Comparison of ENCODE assay signal across 25 cellular contexts in genomic region chr10:14852236-14852635, GRCh38. TPM values are rescaled to one million over a fixed set of nuclear protein-coding genes. Genes with fewer than 3 reads are reported as not detected.
A peak's percentile ranks its signal among the peaks of the same experiment; 100 is the strongest.
DNase-seq lines count a peak whose midpoint lies in the region; ATAC-seq, FAIRE-seq and TF ChIP-seq lines count a peak whose summit lies in the region.
"Had no signal": no experiment of that assay in that cellular context is flagged by ENCODE, and none has a peak within 500 bp of the region (broad histone marks: within the 10 kb centered on the region; RNA-seq: fewer than 3 reads in every experiment).

No MANE protein-coding gene starts in this region.

- H3K9me1 ChIP-seq in K562 (ENCODE audit: control insufficient read depth, insufficient read depth, low read length) = no peaks in the 10 kb centered on the region

- H3K36me3 Mint-ChIP-seq in stimulated activated memory B cell treated with anti-CD40 and anti-IgM and Interleukin-4, amounts not matched to agents 10 μg/mL and 1 μg/mL and 100 μg/mL, for 72 hours = peaks cover 47% of the 10 kb centered on the region

- CTCF ChIA-PET in K562 (lab: Yijun Ruan, JAX; ENCODE audit: low intra/inter-chr PET ratio) = no interaction called here

- H3K27me3 Mint-ChIP-seq in stimulated activated memory B cell treated with anti-CD40 and anti-IgM and Interleukin-4, amounts not matched to agents 10 μg/mL and 1 μg/mL and 100 μg/mL, for 72 hours = no peaks in the 10 kb centered on the region
- H3K27me3 Mint-ChIP-seq: B cell; CD4-positive, alpha-beta T cell had no signal

- no peaks in the 10 kb centered on the region for H3K4me1 Mint-ChIP-seq in stimulated activated memory B cell treated with anti-CD40 and anti-IgM and Interleukin-4, amounts not matched to agents 10 μg/mL and 1 μg/mL and 100 μg/mL, for 72 hours
- H3K4me1 Mint-ChIP-seq: B cell had no signal

- TF ChIP-seq POLR2A in K562 (conservative IDR thresholded peaks at IDR 0.05) = no peak
- no peak for TF ChIP-seq POLR2A in upper lobe of left lung (IDR thresholded peaks at IDR 0.05)

- no peak for TF ChIP-seq CTCF in K562 (IDR thresholded peaks at IDR 0.05 in 2 of 3, conservative IDR thresholded peaks at IDR 0.05 in 1 of 3; ENCODE audit: insufficient read depth in 2 of 3, low read depth in 1 of 3, low read length in 3 of 3)
- no peak for TF ChIP-seq CTCF in fibroblast of villous mesenchyme (IDR thresholded peaks at IDR 0.05; ENCODE audit: insufficient read depth, low read depth, low read length)
- TF ChIP-seq CTCF in parathyroid adenoma (IDR thresholded peaks at IDR 0.05) = no peak
- TF ChIP-seq CTCF in upper lobe of left lung (IDR thresholded peaks at IDR 0.05) = no peak

- H3K4me3 ChIP-seq in K562 = no peak overlapping the region
- no peak overlapping the region for H3K4me3 ChIP-seq in fibroblast of villous mesenchyme (ENCODE audit: low read depth, low read length)
- peak overlapping the region; percentile 23 for H3K4me3 ChIP-seq in parathyroid adenoma (ENCODE audit: low read depth, low read length)
- H3K4me3 ChIP-seq in upper lobe of left lung = no peak overlapping the region
- H3K4me3 ChIP-seq: A549; BLaER1 treated with 17β-estradiol and CSF1 and Interleukin-3, amounts not matched to agents 10 nM and 100 nM; GM12878 had no signal

- no peak for TF ChIP-seq RAD21 in K562 (CRISPR knock-in tag; conservative IDR thresholded peaks at IDR 0.05 in 1 of 2, IDR thresholded peaks at IDR 0.05 in 1 of 2)

- intact Hi-C loops in K562 (cut with micrococcal nuclease) = no loop called here

- ATAC-seq in K562 (no peak), upper lobe of left lung (ENCODE audit: low FRiP score in 2 of 2) (no peak)
- ATAC-seq in stimulated activated memory B cell treated with anti-CD40 and anti-IgM and Interleukin-4, amounts not matched to agents 10 μg/mL and 1 μg/mL and 100 μg/mL, for 72 hours = no peak
- ATAC-seq: A549; CD8-positive, alpha-beta T cell; GM12878 had no signal

- no peaks in the 10 kb centered on the region for H3K9me3 Mint-ChIP-seq in stimulated activated memory B cell treated with anti-CD40 and anti-IgM and Interleukin-4, amounts not matched to agents 10 μg/mL and 1 μg/mL and 100 μg/mL, for 72 hours
- H3K9me3 Mint-ChIP-seq: CD4-positive, alpha-beta T cell; CD8-positive, alpha-beta T cell had no signal

- no peak overlapping the region for H3K4me2 ChIP-seq in K562 (ENCODE audit: insufficient read depth, low read length)
- peak overlapping the region; percentile 25 for H3K4me2 ChIP-seq in parathyroid adenoma (ENCODE audit: low read length)
- H3K4me2 ChIP-seq: A549; BLaER1 treated with 17β-estradiol and CSF1 and Interleukin-3, amounts not matched to agents 10 nM and 100 nM had no signal

- DNase-seq in K562 (ENCODE audit: extremely low read depth in 1 of 4, low spot score in 3 of 4) = no peak
- peak; percentile 31 for DNase-seq in fibroblast of villous mesenchyme (ENCODE audit: low read depth)
- no peak for DNase-seq in upper lobe of left lung
- DNase-seq: AML-193; Caco-2; Calu3; CD4-positive, alpha-beta T cell; CD8-positive, alpha-beta T cell; DMS153; DMS53; DMS79; DND-41; EL; GDM1 had no signal

- H3K79me2 ChIP-seq in K562 (ENCODE audit: control insufficient read depth, insufficient read depth, low read length) = no peaks in the 10 kb centered on the region
- H3K79me2 ChIP-seq in parathyroid adenoma = no peaks in the 10 kb centered on the region

- BruUV-seq in K562 (replicated peaks; lab: Mats Ljungman, UMichigan) = no TSS peak

- H2AFZ ChIP-seq in K562 (ENCODE audit: low read depth, low read length) (no peak overlapping the region), parathyroid adenoma (peak overlapping the region; percentile 2)

- in situ Hi-C loops in K562 (cut with MboI) = no loop called here

- no peak overlapping the region for H3K27ac Mint-ChIP-seq in stimulated activated memory B cell treated with anti-CD40 and anti-IgM and Interleukin-4, amounts not matched to agents 10 μg/mL and 1 μg/mL and 100 μg/mL, for 72 hours
- H3K27ac Mint-ChIP-seq: B cell; CD4-positive, alpha-beta T cell; CD8-positive, alpha-beta T cell had no signal

- no peak overlapping the region for H3K27ac ChIP-seq in K562 (ENCODE audit: extremely low read depth, low read depth, low read length)
- H3K27ac ChIP-seq in parathyroid adenoma = peak overlapping the region; percentile 16
- H3K27ac ChIP-seq in upper lobe of left lung = no peak overlapping the region
- H3K27ac ChIP-seq: 22Rv1; A549; BLaER1 treated with 17β-estradiol and CSF1 and Interleukin-3, amounts not matched to agents 10 nM and 100 nM; C4-2B had no signal

- peak; percentile 44 for FAIRE-seq in K562 (lab: Jason Lieb, UNC)
- FAIRE-seq: GM12878, GM12892, GM18507 had no signal

- no peaks in the 10 kb centered on the region for H3K9me3 ChIP-seq in K562 (replicated peaks; ENCODE audit: control insufficient read depth, insufficient read depth, low read depth, low read length)
- H3K9me3 ChIP-seq in parathyroid adenoma (ENCODE audit: control insufficient read depth, low read length) = no peaks in the 10 kb centered on the region
- no peaks in the 10 kb centered on the region for H3K9me3 ChIP-seq in upper lobe of left lung
- H3K9me3 ChIP-seq: A549; BLaER1 treated with 17β-estradiol and CSF1 and Interleukin-3, amounts not matched to agents 10 nM and 100 nM; Caco-2 had no signal

- no peak overlapping the region for H3K4me3 Mint-ChIP-seq in stimulated activated memory B cell treated with anti-CD40 and anti-IgM and Interleukin-4, amounts not matched to agents 10 μg/mL and 1 μg/mL and 100 μg/mL, for 72 hours
- H3K4me3 Mint-ChIP-seq: B cell; CD4-positive, alpha-beta T cell; CD8-positive, alpha-beta T cell had no signal

- H3K9ac ChIP-seq in K562 (ENCODE audit: insufficient read depth in 1 of 2, low read depth in 2 of 2, low read length in 2 of 2) (no peak overlapping the region), parathyroid adenoma (no peak overlapping the region)
- H3K9ac ChIP-seq: BLaER1 treated with 17β-estradiol and CSF1 and Interleukin-3, amounts not matched to agents 10 nM and 100 nM had no signal

- POLR2A ChIA-PET in K562 (lab: Yijun Ruan, JAX) = interaction anchor here (2.2 kb wide), 2 partner anchors 9 to 18 kb away, joined by 6 to 9 read pairs; no protein-coding TSS in a partner anchor

- H4K20me1 ChIP-seq in K562 (replicated peaks; ENCODE audit: control insufficient read depth, insufficient read depth, low read length) = no peaks in the 10 kb centered on the region

- TF ChIP-seq EP300 in K562 (IDR thresholded peaks at IDR 0.05; ENCODE audit: low read length) = no peak
- TF ChIP-seq EP300 in upper lobe of left lung (IDR thresholded peaks at IDR 0.05) = no peak

- peaks cover 79% of the 10 kb centered on the region for H3K36me3 ChIP-seq in K562 (ENCODE audit: control insufficient read depth, insufficient read depth, low read length)
- no peaks in the 10 kb centered on the region for H3K36me3 ChIP-seq in parathyroid adenoma (ENCODE audit: control insufficient read depth, insufficient read depth, low read length)
- H3K36me3 ChIP-seq in upper lobe of left lung = peaks cover 0 to 62% (median 7%) of the 10 kb centered on the region in 4 donors

- H3K4me1 ChIP-seq in K562 (replicated peaks in 1 of 2; ENCODE audit: control insufficient read depth in 2 of 2, insufficient read depth in 2 of 2, low read length in 2 of 2) = peaks cover 0 to 6% of the 10 kb centered on the region in 2 experiments; a peak in 1 of 5 replicates
- peaks cover 2% of the 10 kb centered on the region for H3K4me1 ChIP-seq in parathyroid adenoma
- H3K4me1 ChIP-seq in upper lobe of left lung = no peaks in the 10 kb centered on the region
- H3K4me1 ChIP-seq: A549, Caco-2 had no signal

- WGBS in K562 (ENCODE audit: insufficient coverage, low coverage, missing lambda C conversion rate) = 2% methylated on average over 3 of the region's 3 CpGs
- WGBS in upper lobe of left lung, 2 donors = 89 to 92% methylated on average over 3 of the region's 3 CpGs

- H3K27me3 ChIP-seq in K562 (ENCODE audit: control insufficient read depth in 2 of 2, insufficient read depth in 2 of 2, low read length in 2 of 2) = no peaks in the 10 kb centered on the region
- no peaks in the 10 kb centered on the region for H3K27me3 ChIP-seq in parathyroid adenoma (ENCODE audit: control insufficient read depth, insufficient read depth, low read length)
- H3K27me3 ChIP-seq in upper lobe of left lung = no peaks in the 10 kb centered on the region
- H3K27me3 ChIP-seq: BLaER1 treated with 17β-estradiol and CSF1 and Interleukin-3, amounts not matched to agents 10 nM and 100 nM had no signal

RNA-seq across cellular contexts. Expression of gene HSPA14, which starts 14.1 kb away (rescaled TPM):
- 10.9 and 32.7 TPM in 2 replicates for total RNA-seq in K562 (2011; cell fraction: chromatin; rRNA removed; ENCODE audit: low replicate concordance)
- total RNA-seq in K562 (2011; cell fraction: nucleolus; rRNA removed) = 6.5 and 8.0 TPM in 2 replicates
- total RNA-seq in K562 (2011; cell fraction: nucleoplasm; rRNA removed) = 16.4 and 26.8 TPM in 2 replicates
- total RNA-seq in K562 (2014; rRNA removed) = 38.9 and 47.9 TPM in 2 replicates
- total RNA-seq in K562 (2014; rRNA removed; fragmentation: Illumina TruSeq; extraction: Trizol) = 65.1 and 77.7 TPM in 2 replicates
- total RNA-seq in K562 (2015; rRNA removed; fragmentation: Illumina TruSeq; extraction: Trizol) = 57.5 and 63.2 TPM in 2 replicates
- 41.9 and 46.2 TPM in 2 replicates for total RNA-seq in K562 (2021)
- polyA plus RNA-seq in K562 (2011; rRNA removed) = 52.3 and 71.5 TPM in 2 replicates
- 12.0 and 24.9 TPM in 2 replicates for polyA plus RNA-seq in K562 (2011; cell fraction: cytosol; rRNA removed)
- polyA plus RNA-seq in K562 (2011; cell fraction: nucleus; rRNA removed) = 16.6 and 28.1 TPM in 2 replicates
- 25.4 and 33.0 TPM in 2 replicates for polyA plus RNA-seq in K562 (2012)
- 47.0 and 51.9 TPM in 2 replicates for polyA plus RNA-seq in K562 (2014; fragmentation: Illumina TruSeq; extraction: Trizol)
- polyA plus RNA-seq in K562 (2014; fragmentation: Nextera tagmentation; extraction: Ambion mirVana) = 10 to 100 TPM; 70.1 to 75.0 TPM
- 54.1 and 56.5 TPM in 2 replicates for polyA plus RNA-seq in K562 (2014; rRNA removed)
- polyA minus RNA-seq in K562 (2011; rRNA and poly(A)+ RNA removed) = 38.8 and 40.3 TPM in 2 replicates
- 8.4 and 15.2 TPM in 2 replicates for polyA minus RNA-seq in K562 (2011; cell fraction: cytosol; rRNA and poly(A)+ RNA removed)
- 9.8 and 19.3 TPM in 2 replicates for polyA minus RNA-seq in K562 (2011; cell fraction: nucleus; rRNA and poly(A)+ RNA removed)
- 12.2 and 15.5 TPM in 2 replicates for total RNA-seq in fibroblast of villous mesenchyme
- 10 to 100 TPM in 2 of 6 donors, 1 to 10 TPM in 4; 4.3 to 14.7 (median 9.4) TPM for total RNA-seq in upper lobe of left lung

RNA-seq across cellular contexts. Expression of gene MSANTD7, which starts 14.1 kb away (rescaled TPM):
- 19.1 and 30.9 TPM in 2 replicates for total RNA-seq in K562 (2011; cell fraction: chromatin; rRNA removed; ENCODE audit: low replicate concordance)
- 16.7 and 18.6 TPM in 2 replicates for total RNA-seq in K562 (2011; cell fraction: nucleolus; rRNA removed)
- 22.8 and 36.6 TPM in 2 replicates for total RNA-seq in K562 (2011; cell fraction: nucleoplasm; rRNA removed)
- 25.0 and 26.9 TPM in 2 replicates for total RNA-seq in K562 (2014; rRNA removed)
- 23.6 and 24.5 TPM in 2 replicates for total RNA-seq in K562 (2014; rRNA removed; fragmentation: Illumina TruSeq; extraction: Trizol)
- 26.6 and 27.3 TPM in 2 replicates for total RNA-seq in K562 (2015; rRNA removed; fragmentation: Illumina TruSeq; extraction: Trizol)
- total RNA-seq in K562 (2021) = 26.4 and 27.2 TPM in 2 replicates
- polyA plus RNA-seq in K562 (2011; rRNA removed) = 14.6 and 18.9 TPM in 2 replicates
- 9.0 and 9.9 TPM in 2 replicates for polyA plus RNA-seq in K562 (2011; cell fraction: cytosol; rRNA removed)
- 12.3 and 17.3 TPM in 2 replicates for polyA plus RNA-seq in K562 (2011; cell fraction: nucleus; rRNA removed)
- polyA plus RNA-seq in K562 (2012) = 11.3 and 18.0 TPM in 2 replicates
- 24.3 and 24.7 TPM in 2 replicates for polyA plus RNA-seq in K562 (2014; fragmentation: Illumina TruSeq; extraction: Trizol)
- polyA plus RNA-seq in K562 (2014; fragmentation: Nextera tagmentation; extraction: Ambion mirVana) = 1 to 10 TPM; 5.2 to 7.1 TPM
- 16.2 and 18.8 TPM in 2 replicates for polyA plus RNA-seq in K562 (2014; rRNA removed)
- polyA minus RNA-seq in K562 (2011; rRNA and poly(A)+ RNA removed) = 35.3 and 37.1 TPM in 2 replicates
- 17.9 and 24.7 TPM in 2 replicates for polyA minus RNA-seq in K562 (2011; cell fraction: cytosol; rRNA and poly(A)+ RNA removed)
- 24.0 and 40.5 TPM in 2 replicates for polyA minus RNA-seq in K562 (2011; cell fraction: nucleus; rRNA and poly(A)+ RNA removed)
- total RNA-seq in fibroblast of villous mesenchyme = 17.1 and 23.3 TPM in 2 replicates
- 10 to 100 TPM in 1 of 6 donors, 1 to 10 TPM in 5; 5.9 to 13.9 (median 7.5) TPM for total RNA-seq in upper lobe of left lung

RNA-seq across cellular contexts. Expression of gene CDNF, which starts 14.4 kb away (rescaled TPM):
- 0.37 and 0.83 TPM in 2 replicates for total RNA-seq in K562 (2011; cell fraction: chromatin; rRNA removed; ENCODE audit: low replicate concordance)
- 0.83 and 2.2 TPM in 2 replicates for total RNA-seq in K562 (2011; cell fraction: nucleolus; rRNA removed)
- 0.53 and 0.73 TPM in 2 replicates for total RNA-seq in K562 (2011; cell fraction: nucleoplasm; rRNA removed)
- 0.64 TPM in 1 of 2 replicates, not detected in the other for total RNA-seq in K562 (2014; rRNA removed)
- 0.29 and 0.61 TPM in 2 replicates for total RNA-seq in K562 (2014; rRNA removed; fragmentation: Illumina TruSeq; extraction: Trizol)
- total RNA-seq in K562 (2015; rRNA removed; fragmentation: Illumina TruSeq; extraction: Trizol) = 0.33 and 0.60 TPM in 2 replicates
- total RNA-seq in K562 (2021) = 0.85 and 1.00 TPM in 2 replicates
- polyA plus RNA-seq in K562 (2011; rRNA removed) = 0.93 and 1.6 TPM in 2 replicates
- 0.13 and 1.2 TPM in 2 replicates for polyA plus RNA-seq in K562 (2011; cell fraction: cytosol; rRNA removed)
- polyA plus RNA-seq in K562 (2011; cell fraction: nucleus; rRNA removed) = 0.54 and 0.65 TPM in 2 replicates
- 0.64 and 2.2 TPM in 2 replicates for polyA plus RNA-seq in K562 (2012)
- 0.61 and 0.96 TPM in 2 replicates for polyA plus RNA-seq in K562 (2014; fragmentation: Illumina TruSeq; extraction: Trizol)
- under 1 TPM; 0.18 to 0.37 TPM for polyA plus RNA-seq in K562 (2014; fragmentation: Nextera tagmentation; extraction: Ambion mirVana)
- 1.1 and 1.6 TPM in 2 replicates for polyA plus RNA-seq in K562 (2014; rRNA removed)
- polyA minus RNA-seq in K562 (2011; rRNA and poly(A)+ RNA removed) = 0.42 and 1.9 TPM in 2 replicates
- polyA minus RNA-seq in K562 (2011; cell fraction: cytosol; rRNA and poly(A)+ RNA removed) = not detected in 2 replicates
- polyA minus RNA-seq in K562 (2011; cell fraction: nucleus; rRNA and poly(A)+ RNA removed) = 0.40 and 1.4 TPM in 2 replicates
- total RNA-seq in fibroblast of villous mesenchyme = 0.43 and 1.3 TPM in 2 replicates
- total RNA-seq in upper lobe of left lung = 10 to 100 TPM in 1 of 6 donors, 1 to 10 TPM in 3, under 1 TPM in 2; 0.89 to 34.6 (median 1.7) TPM
- total RNA-seq: Daoy had no signal

RNA-seq across cellular contexts. Expression of gene SUV39H2, which starts 26.4 kb away (rescaled TPM):
- 16.3 and 60.2 TPM in 2 replicates for total RNA-seq in K562 (2011; cell fraction: chromatin; rRNA removed; ENCODE audit: low replicate concordance)
- total RNA-seq in K562 (2011; cell fraction: nucleolus; rRNA removed) = 9.0 and 13.4 TPM in 2 replicates
- total RNA-seq in K562 (2011; cell fraction: nucleoplasm; rRNA removed) = 27.8 and 58.1 TPM in 2 replicates
- total RNA-seq in K562 (2014; rRNA removed) = 26.4 and 28.1 TPM in 2 replicates
- 49.6 and 53.5 TPM in 2 replicates for total RNA-seq in K562 (2014; rRNA removed; fragmentation: Illumina TruSeq; extraction: Trizol)
- 37.5 and 41.3 TPM in 2 replicates for total RNA-seq in K562 (2015; rRNA removed; fragmentation: Illumina TruSeq; extraction: Trizol)
- total RNA-seq in K562 (2021) = 32.6 and 36.6 TPM in 2 replicates
- 28.3 and 40.6 TPM in 2 replicates for polyA plus RNA-seq in K562 (2011; rRNA removed)
- 9.8 and 14.4 TPM in 2 replicates for polyA plus RNA-seq in K562 (2011; cell fraction: cytosol; rRNA removed)
- polyA plus RNA-seq in K562 (2011; cell fraction: nucleus; rRNA removed) = 9.0 and 12.6 TPM in 2 replicates
- polyA plus RNA-seq in K562 (2012) = 25.8 and 41.8 TPM in 2 replicates
- polyA plus RNA-seq in K562 (2014; fragmentation: Illumina TruSeq; extraction: Trizol) = 38.4 and 54.3 TPM in 2 replicates
- 10 to 100 TPM; 41.7 to 45.7 TPM for polyA plus RNA-seq in K562 (2014; fragmentation: Nextera tagmentation; extraction: Ambion mirVana)
- 24.1 and 27.0 TPM in 2 replicates for polyA plus RNA-seq in K562 (2014; rRNA removed)
- 54.9 and 57.6 TPM in 2 replicates for polyA minus RNA-seq in K562 (2011; rRNA and poly(A)+ RNA removed)
- 14.4 and 22.8 TPM in 2 replicates for polyA minus RNA-seq in K562 (2011; cell fraction: cytosol; rRNA and poly(A)+ RNA removed)
- 18.8 and 29.1 TPM in 2 replicates for polyA minus RNA-seq in K562 (2011; cell fraction: nucleus; rRNA and poly(A)+ RNA removed)
- total RNA-seq in fibroblast of villous mesenchyme = 11.3 and 27.2 TPM in 2 replicates
- total RNA-seq in upper lobe of left lung = 1 to 10 TPM; 1.6 to 4.9 (median 3.7) TPM
